ENCODE assay signal across 1 cellular context in the genomic region with DNA sequence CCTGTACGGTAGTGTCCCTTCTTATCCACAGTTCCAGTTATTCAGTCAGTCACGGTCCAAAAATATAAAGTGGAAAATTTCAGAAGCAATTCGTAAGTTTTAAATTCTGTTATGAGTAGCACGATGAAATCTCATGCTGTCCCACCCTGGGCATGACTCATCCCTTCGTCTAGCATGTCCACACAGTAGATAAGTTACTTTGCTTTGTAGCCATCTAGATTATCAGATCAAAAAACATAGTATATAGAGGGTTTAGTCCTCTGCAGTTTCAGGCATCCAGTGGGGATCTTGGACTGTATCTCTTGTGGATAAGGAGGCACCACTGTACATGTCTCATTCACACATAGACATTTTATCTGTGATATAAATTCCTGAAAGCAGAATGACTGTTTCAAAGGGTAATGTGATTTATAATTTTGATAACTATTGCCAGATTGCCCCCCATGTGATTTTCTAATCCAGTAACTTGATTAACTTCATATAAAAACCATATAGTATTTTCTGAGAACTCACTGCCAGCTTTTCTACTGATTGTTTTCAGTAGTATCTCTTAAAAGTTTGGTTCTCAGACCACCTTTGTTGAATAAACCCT.
TF ChIP-seq lines count a peak whose summit lies in the region.

No MANE protein-coding gene starts in this region.

TF ChIP-seq in SK-N-SH, 30 proteins besides CTCF, POLR2A, EP300 and RAD21 (continued from another document):
- TF ChIP-seq, protein P1, sequence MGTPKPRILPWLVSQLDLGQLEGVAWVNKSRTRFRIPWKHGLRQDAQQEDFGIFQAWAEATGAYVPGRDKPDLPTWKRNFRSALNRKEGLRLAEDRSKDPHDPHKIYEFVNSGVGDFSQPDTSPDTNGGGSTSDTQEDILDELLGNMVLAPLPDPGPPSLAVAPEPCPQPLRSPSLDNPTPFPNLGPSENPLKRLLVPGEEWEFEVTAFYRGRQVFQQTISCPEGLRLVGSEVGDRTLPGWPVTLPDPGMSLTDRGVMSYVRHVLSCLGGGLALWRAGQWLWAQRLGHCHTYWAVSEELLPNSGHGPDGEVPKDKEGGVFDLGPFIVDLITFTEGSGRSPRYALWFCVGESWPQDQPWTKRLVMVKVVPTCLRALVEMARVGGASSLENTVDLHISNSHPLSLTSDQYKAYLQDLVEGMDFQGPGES (IDR thresholded peaks at IDR 0.05; ENCODE audit: low read depth, low read length) = no peak
- TF ChIP-seq SIN3A (IDR thresholded peaks at IDR 0.05; ENCODE audit: borderline replicate concordance, low read depth, low read length) = no peak
- TF ChIP-seq TAF1 (IDR thresholded peaks at IDR 0.05; ENCODE audit: borderline replicate concordance, low read depth, low read length) = no peak
